14 cellular contexts compared by ENCODE assay signal in genomic region chr1:216193839-216194443, GRCh38.
DNase-seq lines count a peak whose midpoint lies in the region; ATAC-seq and TF ChIP-seq lines count a peak whose summit lies in the region.
"Had no signal": no experiment of that assay in that cellular context is flagged by ENCODE, and none has a peak within 500 bp of the region (broad histone marks: within the 10 kb centered on the region; RNA-seq: fewer than 3 reads in every experiment).

No MANE protein-coding gene starts in this region.

- no peaks in the 10 kb centered on the region for H3K79me2 ChIP-seq in OCI-LY3 (ENCODE audit: low read length)
- H3K79me2 ChIP-seq in hepatocyte = no peaks in the 10 kb centered on the region

- H3K9me2 ChIP-seq in hepatocyte (replicated peaks; ENCODE audit: insufficient read depth) = no peaks in the 10 kb centered on the region

- ATAC-seq in GM18907 (IDR thresholded peaks at IDR 0.05; ENCODE audit: unreplicated experiment) = peak; percentile 62
- ATAC-seq: left ventricle myocardium superior had no signal

- H2AFZ ChIP-seq in OCI-LY3 (ENCODE audit: low read depth, low read length) (no peak overlapping the region), hepatocyte (no peak overlapping the region)

- H3K27ac ChIP-seq in OCI-LY3 (ENCODE audit: low read length) = no peak overlapping the region
- H3K27ac ChIP-seq in hepatocyte = no peak overlapping the region
- H3K27ac ChIP-seq: SK-N-MC had no signal

- no peaks in the 10 kb centered on the region for H3K36me3 ChIP-seq in OCI-LY3 (replicated peaks; ENCODE audit: low read depth, low read length)
- H3K36me3 ChIP-seq in hepatocyte (replicated peaks; ENCODE audit: insufficient read depth, low read depth) = no peaks in the 10 kb centered on the region

- H3K4me1 ChIP-seq in OCI-LY3 (ENCODE audit: low read length) (no peaks in the 10 kb centered on the region), hepatocyte (ENCODE audit: insufficient read depth) (no peaks in the 10 kb centered on the region)

- DNase-seq in AG09319 (ENCODE audit: extremely low read depth, low read depth) = no peak
- DNase-seq in hepatocyte (ENCODE audit: low spot score) = peak; percentile 26
- no peak for DNase-seq in SKM-1 (lab: John Stamatoyannopoulos, UW; ENCODE audit: unreplicated experiment)
- no peak for DNase-seq in NOMO-1 treated with DMSO at 0.1 percent for 48 hours (lab: John Stamatoyannopoulos, UW; ENCODE audit: unreplicated experiment)
- no peak for DNase-seq in stimulated activated CD4-positive, alpha-beta T cell treated with anti-CD3 and anti-CD28 coated beads, Interleukin-1b, Interleukin-23, amount 100 ng/mL, for 48 hours
- DNase-seq in GDM1 (lab: John Stamatoyannopoulos, UW) = no peak
- DNase-seq: activated naive CD4-positive, alpha-beta T cell; foreskin melanocyte; left ventricle myocardium superior; NCI-H2171 treated with DMSO at 0.1 percent for 48 hours; stimulated activated CD4-positive, alpha-beta T cell treated with anti-CD3 and anti-CD28 coated beads, Interleukin-4, amount 100 ng/mL, for 24 hours had no signal

- H3K4me3 ChIP-seq in OCI-LY3 (ENCODE audit: low read length) = no peak overlapping the region
- H3K4me3 ChIP-seq in hepatocyte = no peak overlapping the region
- H3K4me3 ChIP-seq: SK-N-MC had no signal

- WGBS in hepatocyte (ENCODE audit: low lambda C conversion rate, missing lambda C conversion rate) = 58% methylated on average over 7 of the region's 7 CpGs

- no peaks in the 10 kb centered on the region for H3K27me3 ChIP-seq in OCI-LY3 (ENCODE audit: low read depth, low read length)
- H3K27me3 ChIP-seq in hepatocyte = no peaks in the 10 kb centered on the region

- H3K9ac ChIP-seq in OCI-LY3 (ENCODE audit: low read length) = no peak overlapping the region

- no peaks in the 10 kb centered on the region for H4K20me1 ChIP-seq in OCI-LY3 (ENCODE audit: insufficient read depth, low read length)
- no peaks in the 10 kb centered on the region for H4K20me1 ChIP-seq in hepatocyte (ENCODE audit: insufficient read depth, poor library complexity, severe bottlenecking)

- H3K9me3 ChIP-seq in OCI-LY3 (ENCODE audit: insufficient read depth, low read length) = no peaks in the 10 kb centered on the region
- no peaks in the 10 kb centered on the region for H3K9me3 ChIP-seq in hepatocyte (ENCODE audit: low read depth)

- H3K4me2 ChIP-seq in OCI-LY3 (ENCODE audit: low read length) (no peak overlapping the region), hepatocyte (peak overlapping the region; percentile 55)

- TF ChIP-seq CTCF in AG09319 (IDR thresholded peaks at IDR 0.05; ENCODE audit: low read depth, low read length) = peak; percentile 20; the same call in 1 of the 2 replicates
- TF ChIP-seq CTCF in OCI-LY3 (IDR thresholded peaks at IDR 0.05; ENCODE audit: low read depth, low read length) = peak; percentile 32; the same call in 1 of the 2 replicates
- peak; percentile 38 for TF ChIP-seq CTCF in hepatocyte (IDR thresholded peaks at IDR 0.05; ENCODE audit: poor library complexity)
